ENCODE assay signal across 35 cellular contexts in the genomic region with DNA sequence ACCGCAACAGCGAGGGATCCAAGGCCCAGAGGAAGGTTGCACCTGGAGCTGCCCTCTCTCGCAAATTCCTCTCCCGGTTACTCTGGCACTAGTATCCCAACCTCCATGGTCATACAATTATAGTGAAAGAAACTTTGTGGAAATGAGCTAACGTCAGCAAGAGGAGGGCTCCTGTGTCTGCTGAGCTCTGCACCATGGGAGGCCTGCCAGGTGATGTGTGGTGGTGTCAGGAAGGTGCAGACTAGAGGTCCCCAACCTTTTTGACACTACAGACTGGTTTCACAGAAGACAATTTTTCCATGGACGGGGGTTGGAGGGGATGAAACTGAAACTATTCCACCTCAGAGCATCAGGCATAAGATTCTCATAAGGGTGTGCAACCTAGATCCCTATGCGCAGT. TPM values are rescaled to one million over a fixed set of nuclear protein-coding genes. Genes with fewer than 3 reads are reported as not detected.
"Had no signal": no experiment of that assay in that cellular context is flagged by ENCODE, and none has a peak within 500 bp of the region (broad histone marks: within the 10 kb centered on the region; RNA-seq: fewer than 3 reads in every experiment).

No MANE protein-coding gene starts in this region.

- H3K9me3 ChIP-seq: lower lobe of right lung, ovary, right atrium auricular region, right lobe of liver, stomach, testis, thyroid gland, transverse colon, upper lobe of left lung, vagina had no signal

- H3K4me1 ChIP-seq: lower lobe of right lung, right atrium auricular region, right lobe of liver, stomach, testis, thyroid gland, transverse colon, upper lobe of left lung, vagina had no signal

- H3K27ac ChIP-seq: lower lobe of right lung, neural progenitor cell, ovary, right atrium auricular region, right lobe of liver, stomach, testis, thyroid gland, transverse colon, upper lobe of left lung, vagina had no signal

- H3K4me3 Mint-ChIP-seq: mesothelial cell of epicardium; naive B cell; natural killer cell; nephron progenitor cell; neural progenitor cell; stimulated activated naive B cell treated with anti-CD40 and anti-IgM and Interleukin-4, amounts not matched to agents 10 μg/mL and 1 μg/mL and 100 μg/mL, for 72 hours had no signal

- H3K4me1 Mint-ChIP-seq: naive B cell, nephron progenitor cell, neural progenitor cell had no signal

- H3K4me2 ChIP-seq: neural progenitor cell, smooth muscle cell had no signal

- H2AFZ ChIP-seq: neural progenitor cell had no signal

- H3K9ac ChIP-seq: neural progenitor cell had no signal

- H3K36me3 ChIP-seq: lower lobe of right lung, neural progenitor cell, ovary, right atrium auricular region, right lobe of liver, stomach, thyroid gland, transverse colon, upper lobe of left lung, vagina had no signal

- H3K27me3 ChIP-seq: neural progenitor cell, ovary, right atrium auricular region, right lobe of liver, testis, thyroid gland, upper lobe of left lung, vagina had no signal

- DNase-seq: hypothalamus; islet precursor cell; kidney glomerular epithelial cell; left cardiac atrium; lower lobe of right lung; mammary epithelial cell; mesendoderm; naive B cell; natural killer cell; nephron progenitor cell; ovary; right lobe of liver; stimulated activated CD4-positive, alpha-beta T cell treated with anti-CD3 and anti-CD28 coated beads, Interleukin-1b, Interleukin-23, amount 100 ng/mL, for 48 hours; stimulated activated CD4-positive, alpha-beta T cell treated with anti-CD3 and anti-CD28 coated beads, Interleukin-4, amount 100 ng/mL, for 1 hour; stimulated activated naive B cell treated with anti-CD40 and anti-IgM and Interleukin-4, amounts not matched to agents 10 μg/mL and 1 μg/mL and 100 μg/mL, for 72 hours; stimulated activated naive CD8-positive, alpha-beta T cell treated with anti-CD3 and anti-CD28 coated beads, Interleukin-15, Interleukin-2, amounts not matched to agents 100 U/mL and 50 U/mL, for 24 hours; stomach; testis; thyroid gland; transverse colon had no signal

- H3K36me3 Mint-ChIP-seq: mesothelial cell of epicardium; naive B cell; natural killer cell; neural progenitor cell; stimulated activated naive B cell treated with anti-CD40 and anti-IgM and Interleukin-4, amounts not matched to agents 10 μg/mL and 1 μg/mL and 100 μg/mL, for 72 hours had no signal

- H3K9me3 Mint-ChIP-seq: mesothelial cell of epicardium; naive B cell; natural killer cell; nephron progenitor cell; neural progenitor cell; stimulated activated naive B cell treated with anti-CD40 and anti-IgM and Interleukin-4, amounts not matched to agents 10 μg/mL and 1 μg/mL and 100 μg/mL, for 72 hours had no signal

- H3K4me3 ChIP-seq: lower lobe of right lung, neural progenitor cell, ovary, right atrium auricular region, right lobe of liver, smooth muscle cell, stomach, testis, thyroid gland, transverse colon, upper lobe of left lung, vagina had no signal

- H3K27ac Mint-ChIP-seq: mesothelial cell of epicardium; naive B cell; natural killer cell; nephron progenitor cell; neural progenitor cell; progenitor cell of endocrine pancreas; stimulated activated naive B cell treated with anti-CD40 and anti-IgM and Interleukin-4, amounts not matched to agents 10 μg/mL and 1 μg/mL and 100 μg/mL, for 72 hours had no signal

RNA-seq across cellular contexts. Expression of gene IQCF6, which starts 13.2 kb away (rescaled TPM):
- total RNA-seq: left cardiac atrium, left lobe of liver, liver, lower lobe of right lung, mammary epithelial cell, mesothelial cell of epicardium, mononuclear cell, natural killer cell, omental fat pad, ovary, progenitor cell of endocrine pancreas, pulmonary artery endothelial cell, renal cortical epithelial cell, right atrium auricular region, right lobe of liver, skeletal muscle tissue, smooth muscle cell, stomach, thyroid gland, transverse colon, upper lobe of left lung, urinary bladder, vagina had no signal
- polyA plus RNA-seq: liver, mammary epithelial cell, ovary, smooth muscle cell, stomach, urinary bladder had no signal
